2 cellular contexts compared by ENCODE assay signal in the genomic region with DNA sequence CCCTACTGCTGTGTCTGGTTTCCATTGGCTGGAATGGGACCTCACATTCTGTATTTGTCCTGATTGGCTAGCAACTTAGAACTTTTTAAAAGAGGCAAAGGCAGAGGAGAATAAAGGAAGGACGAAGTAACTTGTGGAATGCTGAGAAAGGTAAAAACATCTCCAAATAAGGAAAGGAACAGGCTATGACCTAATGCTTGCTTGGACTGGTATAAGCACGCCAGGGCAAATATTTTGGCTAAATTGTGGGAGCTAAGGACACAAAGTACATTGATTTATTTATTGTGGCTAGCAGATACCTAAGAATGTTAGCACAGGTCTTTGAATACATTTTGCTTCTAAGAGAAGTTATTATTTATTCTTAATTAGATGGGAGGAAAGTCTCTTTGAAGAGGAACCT. TPM values are rescaled to one million over a fixed set of nuclear protein-coding genes. Genes with fewer than 3 reads are reported as not detected.
"Had no signal": no experiment of that assay in that cellular context is flagged by ENCODE, and none has a peak within 500 bp of the region (broad histone marks: within the 10 kb centered on the region; RNA-seq: fewer than 3 reads in every experiment).

No MANE protein-coding gene starts in this region.

RNA-seq across cellular contexts. Expression of a gene that starts 56.7 kb away (rescaled TPM):
- total RNA-seq: mononuclear cell had no signal
- polyA plus RNA-seq: naive thymus-derived CD4-positive, alpha-beta T cell had no signal
